9 cellular contexts compared by ENCODE assay signal in genomic region chr17:4498461-4499397, GRCh38. TPM values are rescaled to one million over a fixed set of nuclear protein-coding genes. Genes with fewer than 3 reads are reported as not detected.
DNase-seq lines count a peak whose midpoint lies in the region; ATAC-seq and TF ChIP-seq lines count a peak whose summit lies in the region.
"Had no signal": no experiment of that assay in that cellular context is flagged by ENCODE, and none has a peak within 500 bp of the region (broad histone marks: within the 10 kb centered on the region; RNA-seq: fewer than 3 reads in every experiment).

TSS of gene SPNS2 (plus strand) at chr17:4498881. CDS start at chr17:4499048, 167 bp downstream.

- no peaks in the 10 kb centered on the region for H3K9me3 ChIP-seq in body of pancreas

- H3K4me1 ChIP-seq in body of pancreas = peaks cover 64% of the 10 kb centered on the region

- no peak for TF ChIP-seq CTCF in body of pancreas (IDR thresholded peaks at IDR 0.05)

- intact Hi-C loops in body of pancreas (cut with DNase I) = no loop called here

- H3K27me3 ChIP-seq in body of pancreas = no peaks in the 10 kb centered on the region

- no peaks in the 10 kb centered on the region for H3K36me3 ChIP-seq in body of pancreas (replicated peaks in 1 of 2; ENCODE audit: insufficient read depth in 1 of 2, low read depth in 2 of 2)

- DNase-seq in NCI-H1417 (lab: John Stamatoyannopoulos, UW) (peak; percentile 30 to 67 (median 66)), NCI-H1417 treated with DMSO at 0.1 percent for 48 hours (lab: John Stamatoyannopoulos, UW) (no peak), Kasumi-1 (lab: John Stamatoyannopoulos, UW) (peak; percentile 9 to 26), T-helper 9 cell (peak; percentile 36), body of pancreas (peak; percentile 67 to 84 (median 72)), retina (peak; percentile 67)

- ATAC-seq in body of pancreas (peak; percentile 77), GM18511 (IDR thresholded peaks at IDR 0.05; ENCODE audit: unreplicated experiment) (no peak)

- H3K4me3 ChIP-seq in body of pancreas (peak within 1 kb of the TSS in 1 of 2 donors; percentile 32), iPS-11a (ENCODE audit: low read depth, low read length) (peak within 1 kb of the TSS; percentile 20)

- 1% methylated on average over 65 of the region's 117 CpGs; no CpG with 5 or more reads in 1 of the 2 donors for WGBS in body of pancreas, 2 donors

- H3K27ac ChIP-seq in body of pancreas = peak within 1 kb of the TSS; percentile 74 to 88 (median 80)
- H3K27ac ChIP-seq: 22Rv1 had no signal

- TF ChIP-seq POLR2A in body of pancreas (IDR thresholded peaks at IDR 0.05) = peak in 2 of 3 donors; percentile 55 to 61

RNA-seq across cellular contexts. Expression of gene SPNS2, which starts in this region (rescaled TPM):
- total RNA-seq in body of pancreas = 10 to 100 TPM; 19.2 to 58.0 TPM
